In the genomic region with DNA sequence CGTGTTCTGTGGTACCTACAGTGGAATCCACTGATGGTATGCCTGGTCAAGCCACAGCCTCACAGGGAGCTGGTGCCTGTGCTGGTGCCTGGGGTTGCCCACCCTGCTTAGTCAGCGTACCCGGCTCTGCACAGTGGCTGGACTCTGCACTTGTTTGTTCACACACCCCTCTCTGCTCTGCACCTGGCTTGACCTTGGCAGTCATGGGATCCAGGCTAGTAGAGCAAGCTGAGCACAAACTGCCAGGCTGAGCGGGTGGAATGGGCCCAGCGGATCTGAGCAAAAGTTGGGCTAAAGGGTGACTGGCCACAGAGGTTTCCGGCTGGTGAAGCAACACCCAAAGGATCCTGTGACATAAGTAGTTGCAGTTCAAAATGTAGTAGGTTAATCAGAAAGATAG, we compare ENCODE assay signal across 28 cellular contexts.
DNase-seq lines count a peak whose midpoint lies in the region; ATAC-seq and TF ChIP-seq lines count a peak whose summit lies in the region.
"Had no signal": no experiment of that assay in that cellular context is flagged by ENCODE, and none has a peak within 500 bp of the region (broad histone marks: within the 10 kb centered on the region; RNA-seq: fewer than 3 reads in every experiment).

No MANE protein-coding gene starts in this region.

- no peak overlapping the region for H3K4me2 ChIP-seq in hepatocyte

- H3K27me3 ChIP-seq in right atrium auricular region (no peaks in the 10 kb centered on the region), hepatocyte (no peaks in the 10 kb centered on the region), Caco-2 (replicated peaks; ENCODE audit: control insufficient read depth, insufficient read depth, low read length) (no peaks in the 10 kb centered on the region)
- H3K27me3 ChIP-seq: MG63, SJCRH30 had no signal

- no peak overlapping the region for H3K27ac Mint-ChIP-seq in stimulated activated effector memory CD8-positive, alpha-beta T cell treated with anti-CD3 and anti-CD28 coated beads, Interleukin-12 subunit alpha, Interleukin-12 subunit beta, amount 100 ng/mL, for 72 hours
- no peak overlapping the region for H3K27ac Mint-ChIP-seq in Caco-2 (ENCODE audit: unreplicated experiment)
- H3K27ac Mint-ChIP-seq: B cell; CD8-positive, alpha-beta T cell had no signal

- no peaks in the 10 kb centered on the region for H3K79me2 ChIP-seq in hepatocyte

- H4K20me1 ChIP-seq in hepatocyte (ENCODE audit: insufficient read depth, poor library complexity, severe bottlenecking), result no peaks in the 10 kb centered on the region

- TF ChIP-seq CTCF in right atrium auricular region (IDR thresholded peaks at IDR 0.05) (no peak), hepatocyte (IDR thresholded peaks at IDR 0.05; ENCODE audit: poor library complexity) (no peak), Caco-2 (IDR thresholded peaks at IDR 0.05; ENCODE audit: insufficient read depth in 1 of 2, low read depth in 1 of 2, low read length in 1 of 2, severe bottlenecking in 1 of 2, unreplicated experiment in 1 of 2) (no peak)

- peaks cover 4% of the 10 kb centered on the region for H3K9me3 Mint-ChIP-seq in stimulated activated effector memory CD8-positive, alpha-beta T cell treated with anti-CD3 and anti-CD28 coated beads, Interleukin-12 subunit alpha, Interleukin-12 subunit beta, amount 100 ng/mL, for 72 hours
- no peaks in the 10 kb centered on the region for H3K9me3 Mint-ChIP-seq in Caco-2 (ENCODE audit: unreplicated experiment)
- H3K9me3 Mint-ChIP-seq: CD8-positive, alpha-beta T cell had no signal

- no peaks in the 10 kb centered on the region for H3K9me2 ChIP-seq in hepatocyte (replicated peaks; ENCODE audit: insufficient read depth)

- intact Hi-C loops in Right ventricle myocardium inferior (cut with DNase I) (no loop called here), Caco-2 (cut with micrococcal nuclease; ENCODE audit: unreplicated experiment) (no loop called here)

- DNase-seq in Right ventricle myocardium inferior (ENCODE audit: missing footprints) (peak; percentile 43), right atrium auricular region (ENCODE audit: low spot score) (no peak), hepatocyte (ENCODE audit: low spot score) (peak; percentile 58), mesenteric fat pad (ENCODE audit: low spot score) (peak; percentile 85), Caco-2 (no peak)
- DNase-seq in stimulated activated effector memory CD8-positive, alpha-beta T cell treated with anti-CD3 and anti-CD28 coated beads, Interleukin-12 subunit alpha, Interleukin-12 subunit beta, amount 100 ng/mL, for 72 hours (ENCODE audit: low spot score in 2 of 2), result no peak
- DNase-seq in activated CD4-positive, alpha-beta T cell treated with anti-CD3 and anti-CD28 coated beads, Interleukin-2, amount 50 U/mL, for 48 hours, result no peak
- no peak for DNase-seq in stimulated activated CD4-positive, alpha-beta T cell treated with anti-CD3 and anti-CD28 coated beads, Interleukin-15, amount 100 ng/mL, for 24 hours
- DNase-seq: CD8-positive, alpha-beta T cell; DMS 273 treated with DMSO at 0.1 percent for 48 hours; DMS79; EL; GDM1; KBM-7; MG63; NCI-H1105 treated with DMSO at 0.1 percent for 48 hours; NCI-H146; NCI-H1930; NCI-H2107; NCI-H524; NCI-H748 treated with DMSO at 0.1 percent for 48 hours; NK-92 treated with Interleukin-12 subunit alpha and Interleukin-12 subunit beta, amount 100 ng/mL, for 24 hours; PC-3; SJCRH30 had no signal

- H3K27ac ChIP-seq in right atrium auricular region, result no peak overlapping the region
- no peak overlapping the region for H3K27ac ChIP-seq in hepatocyte
- H3K27ac ChIP-seq: 22Rv1, C4-2B, SJCRH30 had no signal

- no peaks in the 10 kb centered on the region for H3K4me1 Mint-ChIP-seq in stimulated activated effector memory CD8-positive, alpha-beta T cell treated with anti-CD3 and anti-CD28 coated beads, Interleukin-12 subunit alpha, Interleukin-12 subunit beta, amount 100 ng/mL, for 72 hours
- no peaks in the 10 kb centered on the region for H3K4me1 Mint-ChIP-seq in Caco-2 (ENCODE audit: low read depth, unreplicated experiment)
- H3K4me1 Mint-ChIP-seq: B cell had no signal

- H3K9me3 ChIP-seq in right atrium auricular region (no peaks in the 10 kb centered on the region), hepatocyte (ENCODE audit: low read depth) (no peaks in the 10 kb centered on the region), Caco-2 (no peaks in the 10 kb centered on the region)
- H3K9me3 ChIP-seq: MG63 had no signal

- no peaks in the 10 kb centered on the region for H3K36me3 Mint-ChIP-seq in stimulated activated effector memory CD8-positive, alpha-beta T cell treated with anti-CD3 and anti-CD28 coated beads, Interleukin-12 subunit alpha, Interleukin-12 subunit beta, amount 100 ng/mL, for 72 hours
- H3K36me3 Mint-ChIP-seq in Caco-2 (ENCODE audit: insufficient read depth, unreplicated experiment), result no peaks in the 10 kb centered on the region
- H3K36me3 Mint-ChIP-seq: CD8-positive, alpha-beta T cell had no signal

- no peak overlapping the region for H3K4me3 Mint-ChIP-seq in stimulated activated effector memory CD8-positive, alpha-beta T cell treated with anti-CD3 and anti-CD28 coated beads, Interleukin-12 subunit alpha, Interleukin-12 subunit beta, amount 100 ng/mL, for 72 hours
- H3K4me3 Mint-ChIP-seq in Caco-2 (ENCODE audit: unreplicated experiment), result no peak overlapping the region
- H3K4me3 Mint-ChIP-seq: B cell; CD8-positive, alpha-beta T cell had no signal

- H3K36me3 ChIP-seq in right atrium auricular region (no peaks in the 10 kb centered on the region), hepatocyte (replicated peaks; ENCODE audit: insufficient read depth, low read depth) (no peaks in the 10 kb centered on the region), Caco-2 (ENCODE audit: control insufficient read depth, insufficient read depth, low read length) (no peaks in the 10 kb centered on the region)
- H3K36me3 ChIP-seq: MG63, SJCRH30 had no signal

- H3K27me3 Mint-ChIP-seq in Caco-2 (ENCODE audit: insufficient read depth, unreplicated experiment), result no peaks in the 10 kb centered on the region
- H3K27me3 Mint-ChIP-seq: B cell had no signal

- CTCF ChIA-PET in Caco-2 (lab: Charles Lee), result no interaction called here

- H3K4me3 ChIP-seq in right atrium auricular region (no peak overlapping the region), hepatocyte (no peak overlapping the region), Caco-2 (ENCODE audit: low read depth, low read length) (no peak overlapping the region)
- H3K4me3 ChIP-seq: GM12878, MG63, SJCRH30 had no signal

- ATAC-seq in Right ventricle myocardium inferior, result no peak
- peak; percentile 26 for ATAC-seq in stimulated activated effector memory CD8-positive, alpha-beta T cell treated with anti-CD3 and anti-CD28 coated beads, Interleukin-12 subunit alpha, Interleukin-12 subunit beta, amount 100 ng/mL, for 72 hours
- ATAC-seq: CD8-positive, alpha-beta T cell; GM12878; PC-3 had no signal

- H3K4me1 ChIP-seq in right atrium auricular region, result no peaks in the 10 kb centered on the region
- no peaks in the 10 kb centered on the region for H3K4me1 ChIP-seq in hepatocyte (ENCODE audit: insufficient read depth)
- H3K4me1 ChIP-seq in Caco-2, result no peaks in the 10 kb centered on the region

- 82% methylated on average over 6 of the region's 6 CpGs for WGBS in hepatocyte (ENCODE audit: low lambda C conversion rate, missing lambda C conversion rate)

- BruUV-seq in Caco-2 (replicated peaks; lab: Mats Ljungman, UMichigan), result no TSS peak

- POLR2A ChIA-PET in Caco-2 (lab: Charles Lee), result no interaction called here

- H2AFZ ChIP-seq in hepatocyte, result no peak overlapping the region

Comparison
In these comparisons a context has a peak if more than half of its experiments do, and no peak if none do; other contexts are left out.
1. DNase-seq: peak in Right ventricle myocardium inferior (single experiment), hepatocyte (single experiment) and mesenteric fat pad (single experiment); none in right atrium auricular region (single experiment), stimulated activated effector memory CD8-positive, alpha-beta T cell treated with anti-CD3 and anti-CD28 coated beads, Interleukin-12 subunit alpha, Interleukin-12 subunit beta, amount 100 ng/mL, for 72 hours (0 of 2), activated CD4-positive, alpha-beta T cell treated with anti-CD3 and anti-CD28 coated beads, Interleukin-2, amount 50 U/mL, for 48 hours (0 of 2), Caco-2 (0 of 2) and stimulated activated CD4-positive, alpha-beta T cell treated with anti-CD3 and anti-CD28 coated beads, Interleukin-15, amount 100 ng/mL, for 24 hours (single experiment).